Comparison of ENCODE assay signal across 11 cellular contexts in the genomic region with DNA sequence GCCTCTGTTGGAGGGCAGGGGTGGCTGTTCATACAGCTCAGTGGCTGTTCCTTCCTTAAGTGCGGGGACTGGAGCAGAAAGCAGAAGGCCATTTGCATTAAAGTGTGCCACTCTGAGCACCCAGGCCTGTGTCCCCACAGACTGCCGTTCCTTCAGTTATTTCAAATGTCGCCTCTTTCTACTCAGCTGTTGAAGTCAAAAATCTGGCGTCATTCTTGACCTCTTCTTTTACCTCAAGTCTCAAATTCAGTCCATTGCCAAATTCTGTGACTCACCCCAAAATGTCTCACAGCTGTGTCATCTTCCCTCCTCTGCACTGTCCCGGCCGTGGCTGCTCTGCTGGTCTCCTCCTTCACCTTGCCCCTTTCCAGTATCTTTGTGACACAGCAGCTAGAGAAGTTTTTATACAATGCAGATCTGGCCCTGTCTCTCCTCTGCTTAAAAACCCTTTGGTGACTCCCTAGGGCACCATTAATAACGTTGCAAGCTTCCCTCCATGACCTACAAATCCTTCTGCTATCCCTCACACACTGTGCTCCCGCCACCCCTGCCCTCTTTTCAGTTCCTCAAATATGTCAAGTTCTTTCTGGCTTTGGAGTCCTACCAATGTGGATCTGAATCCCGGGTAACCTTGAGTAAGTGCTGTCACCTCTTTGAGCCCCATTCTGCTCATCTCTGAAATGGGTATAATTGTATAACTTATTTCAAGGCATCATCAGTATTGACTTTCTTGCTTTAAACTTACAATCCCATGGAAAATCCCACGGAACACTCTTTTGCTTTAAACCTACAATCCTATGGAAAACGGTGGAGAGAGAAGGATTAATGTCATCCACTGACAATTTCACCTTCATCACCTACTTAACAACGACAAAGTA.
DNase-seq lines count a peak whose midpoint lies in the region; ATAC-seq, FAIRE-seq and TF ChIP-seq lines count a peak whose summit lies in the region.
"Had no signal": no experiment of that assay in that cellular context is flagged by ENCODE, and none has a peak within 500 bp of the region (broad histone marks: within the 10 kb centered on the region; RNA-seq: fewer than 3 reads in every experiment).

No MANE protein-coding gene starts in this region.

- no peaks in the 10 kb centered on the region for H3K79me2 ChIP-seq in K562 (ENCODE audit: control insufficient read depth, insufficient read depth, low read length)

- TF ChIP-seq EP300 in K562 (IDR thresholded peaks at IDR 0.05; ENCODE audit: low read length), result no peak

- H3K27ac ChIP-seq in K562 (ENCODE audit: extremely low read depth, low read depth, low read length), result no peak overlapping the region

- H3K27me3 ChIP-seq in K562 (ENCODE audit: control insufficient read depth in 2 of 2, insufficient read depth in 2 of 2, low read length in 2 of 2), result no peaks in the 10 kb centered on the region; a peak in 1 of 5 replicates

- TF ChIP-seq POLR2A in NB4 (IDR thresholded peaks at IDR 0.05; ENCODE audit: extremely low read depth, insufficient read length) (no peak), K562 (conservative IDR thresholded peaks at IDR 0.05) (no peak)

- H4K20me1 ChIP-seq in K562 (replicated peaks; ENCODE audit: control insufficient read depth, insufficient read depth, low read length), result no peaks in the 10 kb centered on the region

- intact Hi-C loops in K562 (cut with micrococcal nuclease), result no loop called here

- FAIRE-seq in K562 (lab: Jason Lieb, UNC), result peak; percentile 71
- FAIRE-seq: G401.6 had no signal

- CTCF ChIA-PET in K562 (lab: Yijun Ruan, JAX; ENCODE audit: low intra/inter-chr PET ratio), result no interaction called here

- H3K4me1 ChIP-seq in K562 (replicated peaks in 1 of 2; ENCODE audit: control insufficient read depth in 2 of 2, insufficient read depth in 2 of 2, low read length in 2 of 2), result peaks cover 5 to 19% of the 10 kb centered on the region in 2 experiments; a peak in 4 of 5 replicates

- DNase-seq in CD1c-positive myeloid dendritic cell (ENCODE audit: extremely low spot score) (peak; percentile 88), NB4 (ENCODE audit: low read depth) (peak; percentile 90), K562 (ENCODE audit: extremely low read depth in 1 of 4, low spot score in 3 of 4) (peak; percentile 37 to 60 (median 42)), myocyte (ENCODE audit: low read depth) (peak; percentile 75), DMS53 treated with DMSO at 0.1 percent for 48 hours (lab: John Stamatoyannopoulos, UW; ENCODE audit: unreplicated experiment) (no peak), HT-29 (ENCODE audit: low spot score) (no peak)
- DNase-seq: activated CD4-positive, CD25-positive, alpha-beta regulatory T cell treated with anti-CD3 and anti-CD28 coated beads, Interleukin-2, amount 50 U/mL, for 72 hours; NCI-H2171 had no signal

- H3K9ac ChIP-seq in K562 (ENCODE audit: insufficient read depth in 1 of 2, low read depth in 2 of 2, low read length in 2 of 2), result no peak overlapping the region; a peak in 1 of 4 replicates

- H3K36me3 ChIP-seq in K562 (ENCODE audit: control insufficient read depth, insufficient read depth, low read length), result no peaks in the 10 kb centered on the region

- H3K4me2 ChIP-seq in K562 (ENCODE audit: insufficient read depth, low read length), result no peak overlapping the region

- in situ Hi-C loops in K562 (cut with MboI), result no loop called here

- H3K4me3 ChIP-seq in NB4 (ENCODE audit: low read depth, low read length) (no peak overlapping the region), K562 (no peak overlapping the region)

- no TSS peak for BruUV-seq in K562 (replicated peaks; lab: Mats Ljungman, UMichigan)

- no peaks in the 10 kb centered on the region for H3K9me1 ChIP-seq in K562 (ENCODE audit: control insufficient read depth, insufficient read depth, low read length)

- no peaks in the 10 kb centered on the region for H3K9me3 ChIP-seq in K562 (replicated peaks; ENCODE audit: control insufficient read depth, insufficient read depth, low read depth, low read length)

- TF ChIP-seq RAD21 in K562 (CRISPR knock-in tag; conservative IDR thresholded peaks at IDR 0.05 in 1 of 2, IDR thresholded peaks at IDR 0.05 in 1 of 2), result no peak

- TF ChIP-seq CTCF in NB4 (IDR thresholded peaks at IDR 0.05; ENCODE audit: low read depth, low read length) (no peak), K562 (IDR thresholded peaks at IDR 0.05 in 2 of 3, conservative IDR thresholded peaks at IDR 0.05 in 1 of 3; ENCODE audit: insufficient read depth in 2 of 3, low read depth in 1 of 3, low read length in 3 of 3) (no peak)

- peak overlapping the region; percentile 57 for H2AFZ ChIP-seq in K562 (ENCODE audit: low read depth, low read length)

- 26% methylated on average over 12 of the region's 12 CpGs for WGBS in K562 (ENCODE audit: insufficient coverage, low coverage, missing lambda C conversion rate)

- ATAC-seq in K562 (peak; percentile 61), HG02588 (IDR thresholded peaks at IDR 0.05; ENCODE audit: unreplicated experiment) (no peak), HG03571 (IDR thresholded peaks at IDR 0.05; ENCODE audit: unreplicated experiment) (no peak)

- POLR2A ChIA-PET in K562 (lab: Yijun Ruan, JAX), result interaction anchor here (0.7 to 1.2 kb wide), 2 partner anchors 13 to 18 kb away, joined by 3 to 6 read pairs; no protein-coding TSS in a partner anchor

TF ChIP-seq in K562, 482 proteins besides CTCF, POLR2A, EP300 and RAD21 (continues in another document):
- TF ChIP-seq SMARCE1 (IDR thresholded peaks at IDR 0.05), result peak; percentile 82
- TF ChIP-seq ZNF316 (IDR thresholded peaks at IDR 0.05), result 0 out of 2 replicates have a peak, but pooled peaks have one; percentile 27
- TF ChIP-seq NRF1 (conservative IDR thresholded peaks at IDR 0.05 in 1 of 2, IDR thresholded peaks at IDR 0.05 in 1 of 2), result no peak
- TF ChIP-seq, protein P1, sequence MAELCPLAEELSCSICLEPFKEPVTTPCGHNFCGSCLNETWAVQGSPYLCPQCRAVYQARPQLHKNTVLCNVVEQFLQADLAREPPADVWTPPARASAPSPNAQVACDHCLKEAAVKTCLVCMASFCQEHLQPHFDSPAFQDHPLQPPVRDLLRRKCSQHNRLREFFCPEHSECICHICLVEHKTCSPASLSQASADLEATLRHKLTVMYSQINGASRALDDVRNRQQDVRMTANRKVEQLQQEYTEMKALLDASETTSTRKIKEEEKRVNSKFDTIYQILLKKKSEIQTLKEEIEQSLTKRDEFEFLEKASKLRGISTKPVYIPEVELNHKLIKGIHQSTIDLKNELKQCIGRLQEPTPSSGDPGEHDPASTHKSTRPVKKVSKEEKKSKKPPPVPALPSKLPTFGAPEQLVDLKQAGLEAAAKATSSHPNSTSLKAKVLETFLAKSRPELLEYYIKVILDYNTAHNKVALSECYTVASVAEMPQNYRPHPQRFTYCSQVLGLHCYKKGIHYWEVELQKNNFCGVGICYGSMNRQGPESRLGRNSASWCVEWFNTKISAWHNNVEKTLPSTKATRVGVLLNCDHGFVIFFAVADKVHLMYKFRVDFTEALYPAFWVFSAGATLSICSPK (IDR thresholded peaks at IDR 0.05; ENCODE audit: borderline replicate concordance), result no peak
- peak; percentile 91 for TF ChIP-seq JUN (IDR thresholded peaks at IDR 0.05; ENCODE audit: borderline replicate concordance, low read depth, low read length)
- no peak for TF ChIP-seq JUN (CRISPR knock-in tag; IDR thresholded peaks at IDR 0.05; ENCODE audit: borderline replicate concordance)
- peak; percentile 85 for TF ChIP-seq SMARCA4 (IDR thresholded peaks at IDR 0.05)
- no peak for TF ChIP-seq CREB1 (IDR thresholded peaks at IDR 0.05)
- peak; percentile 13; the same call in 1 of the 2 replicates for TF ChIP-seq CREB1 (CRISPR knock-in tag; IDR thresholded peaks at IDR 0.05)
- peak; percentile 71 for TF ChIP-seq ADNP (tag; IDR thresholded peaks at IDR 0.05)
- TF ChIP-seq NFE2 (IDR thresholded peaks at IDR 0.05; ENCODE audit: low read depth), result peak; percentile 43; the same call in 1 of the 2 replicates
- TF ChIP-seq NBN (IDR thresholded peaks at IDR 0.05; ENCODE audit: low read depth), result no peak
- peak in 1 of 2 experiments; percentile 6; a peak in 1 of 4 replicates for TF ChIP-seq KDM1A (IDR thresholded peaks at IDR 0.05)
- TF ChIP-seq PTRF (tag; IDR thresholded peaks at IDR 0.05), result 0 out of 2 replicates have a peak, but pooled peaks have one; percentile 40
- TF ChIP-seq NFYB (IDR thresholded peaks at IDR 0.05; ENCODE audit: extremely low read depth, insufficient read length), result no peak
- no peak for TF ChIP-seq CREB3L1 (IDR thresholded peaks at IDR 0.05; ENCODE audit: borderline replicate concordance, low read depth)

Comparison
In these comparisons a context has a peak if more than half of its experiments do, and no peak if none do; other contexts are left out.
1. DNase-seq: peak in CD1c-positive myeloid dendritic cell (single experiment), NB4 (single experiment), K562 (4 of 4) and myocyte (single experiment); none in DMS53 treated with DMSO at 0.1 percent for 48 hours (single experiment) and HT-29 (single experiment).